35 cellular contexts compared by ENCODE assay signal in the genomic region with DNA sequence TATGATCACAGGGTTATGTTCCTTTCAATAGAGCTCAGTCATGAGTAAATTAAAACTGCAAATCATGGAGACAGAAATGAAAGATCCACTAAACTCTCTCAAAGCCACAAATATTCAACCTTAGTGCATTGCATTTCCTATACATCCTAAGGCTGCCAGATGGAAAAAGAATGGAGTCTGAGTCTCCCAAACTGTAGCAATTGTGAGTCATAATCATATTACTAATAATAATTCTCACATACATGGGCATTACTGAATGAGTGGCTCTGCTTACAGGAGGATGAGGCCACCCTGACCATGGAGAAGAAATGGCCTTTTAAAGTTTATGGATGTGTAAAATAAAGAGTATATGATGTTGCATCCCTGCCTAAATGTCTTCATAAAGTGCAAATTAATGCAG. TPM values are rescaled to one million over a fixed set of nuclear protein-coding genes. Genes with fewer than 3 reads are reported as not detected.
"Had no signal": no experiment of that assay in that cellular context is flagged by ENCODE, and none has a peak within 500 bp of the region (broad histone marks: within the 10 kb centered on the region; RNA-seq: fewer than 3 reads in every experiment).

No MANE protein-coding gene starts in this region.

- H3K4me1 Mint-ChIP-seq: activated B cell treated with CpG ODN at 0.5 μM for 24 hours had no signal

- H3K36me3 Mint-ChIP-seq: activated naive CD8-positive, alpha-beta T cell had no signal

- H3K36me3 ChIP-seq: brain microvascular endothelial cell, esophagus muscularis mucosa, gastroesophageal sphincter, heart right ventricle, WERI-Rb-1 had no signal

- FAIRE-seq: astrocyte, colon had no signal

- H3K9me3 ChIP-seq: esophagus muscularis mucosa, gastroesophageal sphincter, heart right ventricle had no signal

- H3K27ac Mint-ChIP-seq: activated B cell treated with CpG ODN at 0.5 μM for 24 hours; activated CD8-positive, alpha-beta T cell treated with anti-CD3 and anti-CD28 coated beads for 36 hours; activated naive CD8-positive, alpha-beta T cell; activated T-helper 17 cell treated with anti-CD3 and anti-CD28 coated beads, Interleukin-2, amount 50 U/mL, for 72 hours; T-helper 17 cell; T-helper 2 cell treated with Interferon-gamma antibody and Interleukin-4, amounts not matched to agents 5 μg/mL and 100 μg/mL, for 36 hours had no signal

- ATAC-seq: activated CD4-positive, CD25-positive, alpha-beta regulatory T cell treated with anti-CD3 and anti-CD28 coated beads, Interleukin-2, amount 50 U/mL, for 24 hours; activated CD8-positive, alpha-beta T cell treated with anti-CD3 and anti-CD28 coated beads for 36 hours; activated T-cell treated with anti-CD3 and anti-CD28 coated beads, Interleukin-2, amount 50 U/mL, for 4 hours; activated T-helper 17 cell treated with anti-CD3 and anti-CD28 coated beads, Interleukin-2, amount 50 U/mL, for 72 hours; gastroesophageal sphincter; heart right ventricle; T-helper 17 cell had no signal

- H3K9me3 Mint-ChIP-seq: activated B cell treated with CpG ODN at 0.5 μM for 24 hours; activated T-cell treated with anti-CD3 and anti-CD28 coated beads, Interleukin-2, amount 50 U/mL, for 4 hours; activated T-helper 17 cell treated with anti-CD3 and anti-CD28 coated beads, Interleukin-2, amount 50 U/mL, for 72 hours; T-helper 2 cell treated with Interferon-gamma antibody and Interleukin-4, amounts not matched to agents 5 μg/mL and 100 μg/mL, for 36 hours had no signal

- H3K4me3 Mint-ChIP-seq: activated B cell treated with CpG ODN at 0.5 μM for 24 hours; activated CD8-positive, alpha-beta T cell treated with anti-CD3 and anti-CD28 coated beads for 36 hours; activated naive CD8-positive, alpha-beta T cell; activated T-cell treated with anti-CD3 and anti-CD28 coated beads, Interleukin-2, amount 50 U/mL, for 4 hours; activated T-helper 17 cell treated with anti-CD3 and anti-CD28 coated beads, Interleukin-2, amount 50 U/mL, for 72 hours; T-helper 17 cell; T-helper 2 cell treated with Interferon-gamma antibody and Interleukin-4, amounts not matched to agents 5 μg/mL and 100 μg/mL, for 36 hours had no signal

- DNase-seq: activated B cell treated with CpG ODN at 0.5 μM for 24 hours; activated CD4-positive, alpha-beta T cell treated with anti-CD3 and anti-CD28 coated beads for 48 hours; activated CD4-positive, alpha-beta T cell treated with anti-CD3 and anti-CD28 coated beads, Interleukin-2, amount 50 U/mL, for 1 hour; activated CD4-positive, alpha-beta T cell treated with anti-CD3 and anti-CD28 coated beads, Interleukin-2, amount 50 U/mL, for 48 hours; activated CD8-positive, alpha-beta memory T cell treated with anti-CD3 and anti-CD28 coated beads for 24 hours; activated CD8-positive, alpha-beta T cell treated with anti-CD3 and anti-CD28 coated beads for 36 hours; activated effector memory CD4-positive, alpha-beta T cell treated with Interleukin-2 at 50 U/mL for 16 hours; activated gamma-delta T cell treated with Interleukin-2 at 50 U/mL for 16 hours; activated naive CD4-positive, alpha-beta T cell treated with anti-CD3 and anti-CD28 coated beads, Interleukin-2, amount 50 U/mL, for 16 hours; activated naive CD4-positive, alpha-beta T cell treated with Interleukin-2 at 50 U/mL for 16 hours; activated T-cell treated with anti-CD3 and anti-CD28 coated beads, Interleukin-2, amount 50 U/mL, for 4 hours; amniotic stem cell; anterior cingulate cortex; brain microvascular endothelial cell; caudate nucleus; cortex of kidney; dermis blood vessel endothelial cell; effector CD8-positive, alpha-beta T cell; erythroblast; foreskin melanocyte; heart right ventricle; T-helper 1 cell; T-helper 17 cell; T1000; WERI-Rb-1 had no signal

- H3K27ac ChIP-seq: brain microvascular endothelial cell, esophagus muscularis mucosa, gastroesophageal sphincter, heart right ventricle, WERI-Rb-1 had no signal

- H3K4me3 ChIP-seq: esophagus muscularis mucosa, gastroesophageal sphincter, heart right ventricle had no signal

RNA-seq across cellular contexts. Expression of a gene that starts 3.2 kb away (rescaled TPM):
- total RNA-seq: activated B cell treated with CpG ODN at 0.5 μM for 24 hours; activated CD8-positive, alpha-beta T cell treated with anti-CD3 and anti-CD28 coated beads for 36 hours; activated T-cell treated with anti-CD3 and anti-CD28 coated beads, Interleukin-2, amount 50 U/mL, for 4 hours; chondrocyte; dermis blood vessel endothelial cell; esophagus muscularis mucosa; gastroesophageal sphincter; glomerular endothelial cell; heart right ventricle had no signal
- polyA plus RNA-seq: heart right ventricle had no signal
